ENCODE assay signal across 10 cellular contexts in genomic region chr3:139668332-139668731, GRCh38. TPM values are rescaled to one million over a fixed set of nuclear protein-coding genes. Genes with fewer than 3 reads are reported as not detected.
"Had no signal": no experiment of that assay in that cellular context is flagged by ENCODE, and none has a peak within 500 bp of the region (broad histone marks: within the 10 kb centered on the region; RNA-seq: fewer than 3 reads in every experiment).

No MANE protein-coding gene starts in this region.

- H3K36me3 ChIP-seq: HAP-1 had no signal

- H3K4me3 Mint-ChIP-seq: HFFc6 had no signal

- H3K27ac ChIP-seq: HL-60, KMS-11 had no signal

- H3K4me3 ChIP-seq: HAP-1, K562 had no signal

- H3K27ac Mint-ChIP-seq: HFFc6 had no signal

- H3K9ac ChIP-seq: KMS-11 had no signal

- DNase-seq: GOT3, HFFc6, IMR-90, Karpas-422 had no signal

- H3K9me3 ChIP-seq: HAP-1 had no signal

- H3K4me2 ChIP-seq: KMS-11 had no signal

- H3K4me1 ChIP-seq: HAP-1 had no signal

- ATAC-seq: HCT116, K562 had no signal

RNA-seq across cellular contexts. Expression of gene NMNAT3, which starts 9.4 kb away (rescaled TPM):
- total RNA-seq: HT1080 had no signal
